ENCODE assay signal across 8 cellular contexts in the genomic region with DNA sequence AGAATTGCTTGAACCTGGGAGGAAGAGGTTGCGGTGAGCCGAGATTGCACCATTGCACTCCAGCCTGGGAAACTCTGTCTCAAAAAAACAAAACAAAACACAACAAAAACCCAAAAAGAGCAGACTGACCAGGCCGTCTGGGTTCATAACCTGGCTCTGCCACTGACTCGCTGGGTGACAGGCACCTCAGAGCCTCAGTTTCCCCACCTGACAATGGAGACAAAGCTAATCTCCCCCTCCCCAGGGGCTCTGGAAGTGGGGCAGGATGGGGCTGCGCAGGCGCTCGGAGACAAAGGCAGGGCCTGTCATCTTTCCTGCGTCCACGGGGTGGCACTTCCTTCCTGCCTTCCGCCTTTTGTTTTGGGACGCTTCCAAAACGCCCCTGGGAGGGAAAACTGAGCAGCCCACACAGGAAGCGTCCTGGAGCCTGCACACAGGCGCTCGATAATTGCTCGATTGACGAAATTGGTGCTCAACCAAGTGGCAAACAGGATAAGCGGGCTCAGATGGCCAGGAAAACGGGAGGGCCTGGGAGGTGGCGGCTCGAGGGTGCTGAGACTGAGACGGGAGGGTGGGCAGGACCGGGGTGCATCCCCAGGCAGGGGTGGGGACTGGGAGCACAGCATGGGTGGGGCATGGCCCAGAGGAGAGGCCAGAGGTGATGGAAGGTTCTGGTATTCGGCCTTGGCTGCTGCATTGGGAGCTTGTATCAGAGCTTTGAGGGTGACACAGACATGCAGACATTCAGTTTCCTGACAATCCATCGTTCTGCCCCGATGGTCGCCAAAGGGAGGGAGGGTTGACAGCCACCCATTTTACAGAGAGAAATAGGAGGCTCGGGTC. TPM values are rescaled to one million over a fixed set of nuclear protein-coding genes. Genes with fewer than 3 reads are reported as not detected.
DNase-seq lines count a peak whose midpoint lies in the region; TF ChIP-seq lines count a peak whose summit lies in the region.

No MANE protein-coding gene starts in this region.

- peaks cover 4 to 13% (median 9%) of the 10 kb centered on the region in 3 experiments for H3K36me3 Mint-ChIP-seq in H9 (ENCODE audit: insufficient read depth in 1 of 3, low read depth in 3 of 3)
- peaks cover 6% of the 10 kb centered on the region for H3K36me3 Mint-ChIP-seq in activated CD4-positive, alpha-beta T cell treated with anti-CD3 and anti-CD28 coated beads, Interleukin-2, amount 10 ng/mL, durations not matched to agents 7 days and 5 days (ENCODE audit: low read depth)
- H3K36me3 Mint-ChIP-seq in dendritic cell treated with granulocyte-macrophage colony-stimulating factor and Interleukin-4, amounts not matched to agents 40 ng/mL and 50 ng/mL, for 4 days (ENCODE audit: low read depth): peaks cover 8% of the 10 kb centered on the region

- peak overlapping the region; percentile 40 for H3K4me2 ChIP-seq in H9 (ENCODE audit: insufficient read depth, insufficient read length, low read length)

- H4K5ac ChIP-seq in H9 (ENCODE audit: insufficient read length, low read depth, low read length): no peak overlapping the region

- CTCF ChIA-PET in AG04450 (lab: Charles Lee): interaction anchor here (0.6 to 3.6 kb wide), 7 partner anchors 12 to 69 kb away, joined by 3 to 29 read pairs (median 6); no protein-coding TSS in a partner anchor
- CTCF ChIA-PET in activated CD4-positive, alpha-beta T cell treated with anti-CD3 and anti-CD28 coated beads, Interleukin-2, amount 10 ng/mL, durations not matched to agents 7 days and 5 days (lab: Charles Lee): interaction anchor here (0.7 to 2.0 kb wide), 8 partner anchors 10 to 345 kb away, joined by 3 to 6 read pairs (median 4); no protein-coding TSS in a partner anchor

- H3K4me1 Mint-ChIP-seq in H9: peaks cover 14 to 19% of the 10 kb centered on the region in 2 experiments
- H3K4me1 Mint-ChIP-seq in activated CD4-positive, alpha-beta T cell treated with anti-CD3 and anti-CD28 coated beads, Interleukin-2, amount 10 ng/mL, durations not matched to agents 7 days and 5 days: peaks cover 11% of the 10 kb centered on the region
- H3K4me1 Mint-ChIP-seq in dendritic cell treated with granulocyte-macrophage colony-stimulating factor and Interleukin-4, amounts not matched to agents 40 ng/mL and 50 ng/mL, for 4 days (ENCODE audit: low read depth): peaks cover 33% of the 10 kb centered on the region

- H3K23ac ChIP-seq in H9 (ENCODE audit: insufficient read length, low read depth, low read length): no peak overlapping the region

- WGBS in H9 (ENCODE audit: extremely low coverage, insufficient read length, low lambda C conversion rate): no CpG with 5 or more reads among the region's 28 CpGs

- H3K4me3 ChIP-seq in AG04450 (ENCODE audit: low read depth, low read length): peak overlapping the region; percentile 31; the same call in 1 of the 2 replicates

- peak overlapping the region; percentile 75 for H3K18ac ChIP-seq in H9 (ENCODE audit: insufficient read length, low read depth, low read length)

- DNase-seq in AG04450 (ENCODE audit: low read depth, low spot score) (peak; percentile 69), H9 (peak; percentile 86), NCI-H510A treated with DMSO at 0.1 percent for 48 hours (lab: John Stamatoyannopoulos, UW) (peak; percentile 67), left kidney (ENCODE audit: low read depth, low spot score) (peak; percentile 95), NAMALWA (ENCODE audit: low spot score) (no peak)
- DNase-seq in activated CD4-positive, alpha-beta T cell treated with anti-CD3 and anti-CD28 coated beads, Interleukin-2, amount 10 ng/mL, durations not matched to agents 7 days and 5 days: peak; percentile 60
- DNase-seq in stimulated activated CD4-positive, alpha-beta T cell treated with anti-CD3 and anti-CD28 coated beads, Interleukin-1b, Interleukin-23, amount 100 ng/mL, for 24 hours (ENCODE audit: low read depth in 4 of 4, low spot score in 1 of 4): peak in 3 of 4 experiments; percentile 16 to 46 (median 32)

- H2AK5ac ChIP-seq in H9 (ENCODE audit: insufficient read length, low read length): no peak overlapping the region

- H3K9me3 ChIP-seq in AG04450 (ENCODE audit: control insufficient read depth, insufficient read depth, low read length) (no peaks in the 10 kb centered on the region), H9 (ENCODE audit: control insufficient read depth, low read depth, low read length) (no peaks in the 10 kb centered on the region)

- H3T11ph ChIP-seq in H9 (ENCODE audit: low read length): no peak overlapping the region

- no peak overlapping the region for H3K4ac ChIP-seq in H9 (ENCODE audit: low read depth, low read length)

- no peak overlapping the region for H2AFZ ChIP-seq in H9 (ENCODE audit: low read length)

- no peak overlapping the region for H2BK5ac ChIP-seq in H9 (ENCODE audit: insufficient read length, low read length)

- H2BK120ac ChIP-seq in H9 (ENCODE audit: low read depth, low read length, poor library complexity, severe bottlenecking): no peak overlapping the region

- H3K79me1 ChIP-seq in H9 (ENCODE audit: insufficient read depth, low read depth, low read length, poor library complexity, severe bottlenecking): no peaks in the 10 kb centered on the region

- POLR2A ChIA-PET in AG04450 (lab: Yijun Ruan, JAX): interaction anchor here (0.5 to 1.4 kb wide), 4 partner anchors 20 to 60 kb away, joined by 3 to 5 read pairs (median 4); partner anchors contain the start of gene KANK2
- POLR2A ChIA-PET in activated CD4-positive, alpha-beta T cell treated with anti-CD3 and anti-CD28 coated beads, Interleukin-2, amount 10 ng/mL, durations not matched to agents 7 days and 5 days (lab: Charles Lee): no interaction called here

- H3K27me3 ChIP-seq in AG04450 (ENCODE audit: control insufficient read depth, insufficient read depth, low read length): no peaks in the 10 kb centered on the region
- no peaks in the 10 kb centered on the region for H3K27me3 ChIP-seq in H9 (ENCODE audit: insufficient read depth, low read length)

- no peaks in the 10 kb centered on the region for H4K20me1 ChIP-seq in H9 (ENCODE audit: control insufficient read depth, insufficient read depth, insufficient read length)

- H3K56ac ChIP-seq in H9 (ENCODE audit: insufficient read length, low read depth, low read length): no peak overlapping the region

- peak overlapping the region; percentile 71 to 77 for H3K4me3 Mint-ChIP-seq in H9
- peak overlapping the region; percentile 63 for H3K4me3 Mint-ChIP-seq in activated CD4-positive, alpha-beta T cell treated with anti-CD3 and anti-CD28 coated beads, Interleukin-2, amount 10 ng/mL, durations not matched to agents 7 days and 5 days
- H3K4me3 Mint-ChIP-seq in dendritic cell treated with granulocyte-macrophage colony-stimulating factor and Interleukin-4, amounts not matched to agents 40 ng/mL and 50 ng/mL, for 4 days: peak overlapping the region; percentile 81

- no peaks in the 10 kb centered on the region; the same call in 1 of the 2 replicates for H3K4me1 ChIP-seq in H9 (ENCODE audit: insufficient read depth, low read length)

- intact Hi-C loops in dendritic cell treated with granulocyte-macrophage colony-stimulating factor and Interleukin-4, amounts not matched to agents 40 ng/mL and 50 ng/mL, for 4 days (cut with micrococcal nuclease): loop anchor here (1.0 kb wide), 1 partner anchor 66 kb away; no protein-coding TSS in a partner anchor

- H3K23me2 ChIP-seq in H9 (ENCODE audit: insufficient read length, low read depth, low read length, poor library complexity, severe bottlenecking): no peaks in the 10 kb centered on the region

- H2BK20ac ChIP-seq in H9 (ENCODE audit: low read depth, low read length, poor library complexity, severe bottlenecking): no peak overlapping the region

- no peak overlapping the region for H4K8ac ChIP-seq in H9 (replicated peaks; ENCODE audit: insufficient read length, low read depth, low read length)

- no peak overlapping the region for H3K9ac ChIP-seq in H9 (ENCODE audit: extremely low read depth, insufficient read length, low read length)

- H3K14ac ChIP-seq in H9 (ENCODE audit: insufficient read depth, low read length): no peak overlapping the region

- no peaks in the 10 kb centered on the region; the same call in 1 of the 2 replicates for H3K27me3 Mint-ChIP-seq in H9 (ENCODE audit: low read depth)
- peaks cover 1% of the 10 kb centered on the region for H3K27me3 Mint-ChIP-seq in activated CD4-positive, alpha-beta T cell treated with anti-CD3 and anti-CD28 coated beads, Interleukin-2, amount 10 ng/mL, durations not matched to agents 7 days and 5 days
- H3K27me3 Mint-ChIP-seq in dendritic cell treated with granulocyte-macrophage colony-stimulating factor and Interleukin-4, amounts not matched to agents 40 ng/mL and 50 ng/mL, for 4 days: peaks cover 29% of the 10 kb centered on the region

- H3K9me3 Mint-ChIP-seq in H9: no peaks in the 10 kb centered on the region
- H3K9me3 Mint-ChIP-seq in activated CD4-positive, alpha-beta T cell treated with anti-CD3 and anti-CD28 coated beads, Interleukin-2, amount 10 ng/mL, durations not matched to agents 7 days and 5 days: no peaks in the 10 kb centered on the region
- no peaks in the 10 kb centered on the region for H3K9me3 Mint-ChIP-seq in dendritic cell treated with granulocyte-macrophage colony-stimulating factor and Interleukin-4, amounts not matched to agents 40 ng/mL and 50 ng/mL, for 4 days

- H2BK15ac ChIP-seq in H9 (ENCODE audit: low read depth, low read length): no peak overlapping the region

- H4K91ac ChIP-seq in H9 (ENCODE audit: insufficient read length, low read depth, low read length): no peak overlapping the region

- peak; percentile 83 for TF ChIP-seq CTCF in AG04450 (IDR thresholded peaks at IDR 0.05; ENCODE audit: low read depth, low read length)
- peak; percentile 71 for TF ChIP-seq CTCF in H9 (conservative IDR thresholded peaks at IDR 0.05)

- H3K79me2 ChIP-seq in H9 (ENCODE audit: insufficient read depth, low read length): no peaks in the 10 kb centered on the region

- H3K27ac ChIP-seq in AG04450 (ENCODE audit: low read depth, low read length) (peak overlapping the region; percentile 61), H9 (ENCODE audit: insufficient read length, low read depth, low read length) (no peak overlapping the region)

- no peak overlapping the region for H2BK12ac ChIP-seq in H9 (ENCODE audit: insufficient read length, low read depth, low read length)

- peak overlapping the region; percentile 77 to 98 (median 92); a peak in 5 of 7 replicates for H3K27ac Mint-ChIP-seq in H9
- H3K27ac Mint-ChIP-seq in activated CD4-positive, alpha-beta T cell treated with anti-CD3 and anti-CD28 coated beads, Interleukin-2, amount 10 ng/mL, durations not matched to agents 7 days and 5 days: peak overlapping the region; percentile 43
- peak overlapping the region; percentile 71 for H3K27ac Mint-ChIP-seq in dendritic cell treated with granulocyte-macrophage colony-stimulating factor and Interleukin-4, amounts not matched to agents 40 ng/mL and 50 ng/mL, for 4 days

RNA-seq across cellular contexts. Expression of gene SPC24, which starts 17.8 kb away (rescaled TPM):
- polyA plus RNA-seq in AG04450 (2011; rRNA removed): 6.0 and 7.4 TPM in 2 replicates
- 20.1 and 28.1 TPM in 2 replicates for polyA minus RNA-seq in AG04450 (2011; rRNA and poly(A)+ RNA removed)
- 50.8 and 51.5 TPM in 2 replicates for total RNA-seq in H9 (2021)
- total RNA-seq in activated CD4-positive, alpha-beta T cell treated with anti-CD3 and anti-CD28 coated beads, Interleukin-2, amount 10 ng/mL, durations not matched to agents 7 days and 5 days: 10 to 100 TPM; 80.4 to 97.3 TPM

RNA-seq across cellular contexts. Expression of gene LDLR, which starts 48.5 kb away (rescaled TPM):
- 49.6 and 59.7 TPM in 2 replicates for polyA plus RNA-seq in AG04450 (2011; rRNA removed)
- polyA minus RNA-seq in AG04450 (2011; rRNA and poly(A)+ RNA removed): 56.5 and 80.4 TPM in 2 replicates
- 81.3 and 92.7 TPM in 2 replicates for total RNA-seq in H9 (2021)
- total RNA-seq in activated CD4-positive, alpha-beta T cell treated with anti-CD3 and anti-CD28 coated beads, Interleukin-2, amount 10 ng/mL, durations not matched to agents 7 days and 5 days: 10 to 100 TPM; 93.0 to 97.1 TPM

RNA-seq across cellular contexts. Expression of gene KANK2, which starts 59.6 kb away (rescaled TPM):
- polyA plus RNA-seq in AG04450 (2011; rRNA removed): 83.2 and 147 TPM in 2 replicates
- 104 and 195 TPM in 2 replicates for polyA minus RNA-seq in AG04450 (2011; rRNA and poly(A)+ RNA removed)
- 42.0 and 44.0 TPM in 2 replicates for total RNA-seq in H9 (2021)
- total RNA-seq in activated CD4-positive, alpha-beta T cell treated with anti-CD3 and anti-CD28 coated beads, Interleukin-2, amount 10 ng/mL, durations not matched to agents 7 days and 5 days: 1 to 10 TPM; 2.0 to 2.6 TPM

Comparison
In these comparisons a context has a peak if more than half of its experiments do, and no peak if none do; other contexts are left out.
1. RNA of gene KANK2, which starts 59.6 kb away (total RNA-seq): 42.0 to 44.0 TPM in H9; 2.0 to 2.6 TPM in activated CD4-positive, alpha-beta T cell treated with anti-CD3 and anti-CD28 coated beads, Interleukin-2, amount 10 ng/mL, durations not matched to agents 7 days and 5 days; every median in the first group is over 10 times any median in the second.
2. Peak in every context shown above with its lines, with median percentiles within 50 percentile points of each other: H3K27ac Mint-ChIP-seq and H3K4me3 Mint-ChIP-seq.